In genomic region chr19:18589380-18590272, GRCh38 we compare ENCODE assay signal across 1 cellular context.
TF ChIP-seq lines count a peak whose summit lies in the region.

No MANE protein-coding gene starts in this region.

TF ChIP-seq in GM12878, 131 proteins besides CTCF, POLR2A, EP300 and RAD21 (continues in another document):
- TF ChIP-seq HDGF (IDR thresholded peaks at IDR 0.05) = no peak; the same call in 1 of the 2 replicates
- TF ChIP-seq, protein P1, sequence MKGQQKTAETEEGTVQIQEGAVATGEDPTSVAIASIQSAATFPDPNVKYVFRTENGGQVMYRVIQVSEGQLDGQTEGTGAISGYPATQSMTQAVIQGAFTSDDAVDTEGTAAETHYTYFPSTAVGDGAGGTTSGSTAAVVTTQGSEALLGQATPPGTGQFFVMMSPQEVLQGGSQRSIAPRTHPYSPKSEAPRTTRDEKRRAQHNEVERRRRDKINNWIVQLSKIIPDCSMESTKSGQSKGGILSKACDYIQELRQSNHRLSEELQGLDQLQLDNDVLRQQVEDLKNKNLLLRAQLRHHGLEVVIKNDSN (IDR thresholded peaks at IDR 0.05; ENCODE audit: borderline replicate concordance, extremely low read length, insufficient read depth, low read depth, low read length) = peak; percentile 79
- no peak for TF ChIP-seq EED (IDR thresholded peaks at IDR 0.05; ENCODE audit: low read depth)
- TF ChIP-seq CHD2 (IDR thresholded peaks at IDR 0.05; ENCODE audit: borderline replicate concordance, low read depth, low read length) = no peak
- no peak for TF ChIP-seq HCFC1 (IDR thresholded peaks at IDR 0.05; ENCODE audit: low read length)
- no peak for TF ChIP-seq ZSCAN29 (IDR thresholded peaks at IDR 0.05)
- TF ChIP-seq, protein P2, sequence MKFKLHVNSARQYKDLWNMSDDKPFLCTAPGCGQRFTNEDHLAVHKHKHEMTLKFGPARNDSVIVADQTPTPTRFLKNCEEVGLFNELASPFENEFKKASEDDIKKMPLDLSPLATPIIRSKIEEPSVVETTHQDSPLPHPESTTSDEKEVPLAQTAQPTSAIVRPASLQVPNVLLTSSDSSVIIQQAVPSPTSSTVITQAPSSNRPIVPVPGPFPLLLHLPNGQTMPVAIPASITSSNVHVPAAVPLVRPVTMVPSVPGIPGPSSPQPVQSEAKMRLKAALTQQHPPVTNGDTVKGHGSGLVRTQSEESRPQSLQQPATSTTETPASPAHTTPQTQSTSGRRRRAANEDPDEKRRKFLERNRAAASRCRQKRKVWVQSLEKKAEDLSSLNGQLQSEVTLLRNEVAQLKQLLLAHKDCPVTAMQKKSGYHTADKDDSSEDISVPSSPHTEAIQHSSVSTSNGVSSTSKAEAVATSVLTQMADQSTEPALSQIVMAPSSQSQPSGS (IDR thresholded peaks at IDR 0.05; ENCODE audit: low read length) = no peak
- TF ChIP-seq MYC (IDR thresholded peaks at IDR 0.05; ENCODE audit: insufficient read depth, insufficient read length, insufficient replicate concordance, low read length, severe bottlenecking) = peak; percentile 96
- TF ChIP-seq CREM (IDR thresholded peaks at IDR 0.05; ENCODE audit: low read depth) = no peak
- TF ChIP-seq POLR2AphosphoS2 (IDR thresholded peaks at IDR 0.05; ENCODE audit: low read depth, low read length) = no peak
- TF ChIP-seq, protein P3, sequence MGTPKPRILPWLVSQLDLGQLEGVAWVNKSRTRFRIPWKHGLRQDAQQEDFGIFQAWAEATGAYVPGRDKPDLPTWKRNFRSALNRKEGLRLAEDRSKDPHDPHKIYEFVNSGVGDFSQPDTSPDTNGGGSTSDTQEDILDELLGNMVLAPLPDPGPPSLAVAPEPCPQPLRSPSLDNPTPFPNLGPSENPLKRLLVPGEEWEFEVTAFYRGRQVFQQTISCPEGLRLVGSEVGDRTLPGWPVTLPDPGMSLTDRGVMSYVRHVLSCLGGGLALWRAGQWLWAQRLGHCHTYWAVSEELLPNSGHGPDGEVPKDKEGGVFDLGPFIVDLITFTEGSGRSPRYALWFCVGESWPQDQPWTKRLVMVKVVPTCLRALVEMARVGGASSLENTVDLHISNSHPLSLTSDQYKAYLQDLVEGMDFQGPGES (IDR thresholded peaks at IDR 0.05) = no peak
- TF ChIP-seq, protein P4, sequence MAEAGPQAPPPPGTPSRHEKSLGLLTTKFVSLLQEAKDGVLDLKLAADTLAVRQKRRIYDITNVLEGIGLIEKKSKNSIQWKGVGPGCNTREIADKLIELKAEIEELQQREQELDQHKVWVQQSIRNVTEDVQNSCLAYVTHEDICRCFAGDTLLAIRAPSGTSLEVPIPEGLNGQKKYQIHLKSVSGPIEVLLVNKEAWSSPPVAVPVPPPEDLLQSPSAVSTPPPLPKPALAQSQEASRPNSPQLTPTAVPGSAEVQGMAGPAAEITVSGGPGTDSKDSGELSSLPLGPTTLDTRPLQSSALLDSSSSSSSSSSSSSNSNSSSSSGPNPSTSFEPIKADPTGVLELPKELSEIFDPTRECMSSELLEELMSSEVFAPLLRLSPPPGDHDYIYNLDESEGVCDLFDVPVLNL (IDR thresholded peaks at IDR 0.05; ENCODE audit: low read depth, low read length) = peak; percentile 21; the same call in 1 of the 2 replicates
- TF ChIP-seq SMARCA5 (IDR thresholded peaks at IDR 0.05) = no peak
- no peak for TF ChIP-seq CBFB (IDR thresholded peaks at IDR 0.05; ENCODE audit: low read depth)
- no peak for TF ChIP-seq MEF2A (IDR thresholded peaks at IDR 0.05; ENCODE audit: insufficient read depth, low read depth, low read length)
- peak; percentile 83 for TF ChIP-seq NKRF (conservative IDR thresholded peaks at IDR 0.05)
- TF ChIP-seq TARDBP (IDR thresholded peaks at IDR 0.05; ENCODE audit: borderline replicate concordance) = 0 out of 2 replicates have a peak, but pooled peaks have one; percentile 24
- TF ChIP-seq, protein P5, sequence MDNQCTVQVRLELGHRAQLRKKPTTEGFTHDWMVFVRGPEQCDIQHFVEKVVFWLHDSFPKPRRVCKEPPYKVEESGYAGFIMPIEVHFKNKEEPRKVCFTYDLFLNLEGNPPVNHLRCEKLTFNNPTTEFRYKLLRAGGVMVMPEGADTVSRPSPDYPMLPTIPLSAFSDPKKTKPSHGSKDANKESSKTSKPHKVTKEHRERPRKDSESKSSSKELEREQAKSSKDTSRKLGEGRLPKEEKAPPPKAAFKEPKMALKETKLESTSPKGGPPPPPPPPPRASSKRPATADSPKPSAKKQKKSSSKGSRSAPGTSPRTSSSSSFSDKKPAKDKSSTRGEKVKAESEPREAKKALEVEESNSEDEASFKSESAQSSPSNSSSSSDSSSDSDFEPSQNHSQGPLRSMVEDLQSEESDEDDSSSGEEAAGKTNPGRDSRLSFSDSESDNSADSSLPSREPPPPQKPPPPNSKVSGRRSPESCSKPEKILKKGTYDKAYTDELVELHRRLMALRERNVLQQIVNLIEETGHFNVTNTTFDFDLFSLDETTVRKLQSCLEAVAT (IDR thresholded peaks at IDR 0.05) = peak; percentile 82
- TF ChIP-seq NBN (IDR thresholded peaks at IDR 0.05) = no peak
- no peak for TF ChIP-seq DPF2 (IDR thresholded peaks at IDR 0.05)
- TF ChIP-seq NRF1 (conservative IDR thresholded peaks at IDR 0.05; ENCODE audit: low read depth, low read length) = no peak
- TF ChIP-seq JUNB (IDR thresholded peaks at IDR 0.05) = no peak
- TF ChIP-seq NFYA (IDR thresholded peaks at IDR 0.05; ENCODE audit: borderline replicate concordance, low read depth, low read length) = no peak
- no peak for TF ChIP-seq ZNF207 (IDR thresholded peaks at IDR 0.05; ENCODE audit: borderline replicate concordance)
- no peak; the same call in 1 of the 2 replicates for TF ChIP-seq GATAD2B (conservative IDR thresholded peaks at IDR 0.05; ENCODE audit: low read depth)
- no peak for TF ChIP-seq GABPA (IDR thresholded peaks at IDR 0.05; ENCODE audit: low read depth)
- TF ChIP-seq MXI1 (IDR thresholded peaks at IDR 0.05; ENCODE audit: low read depth, low read length) = peak; percentile 96
- TF ChIP-seq BHLHE40 (IDR thresholded peaks at IDR 0.05; ENCODE audit: borderline replicate concordance in 1 of 2, low read depth in 2 of 2, low read length in 1 of 2) = peak; percentile 58 to 92; a peak in 3 of 4 replicates
- no peak for TF ChIP-seq ZNF217 (IDR thresholded peaks at IDR 0.05)
- no peak for TF ChIP-seq RCOR1 (conservative IDR thresholded peaks at IDR 0.05; ENCODE audit: low read depth, low read length)
- peak; percentile 12; the same call in 1 of the 2 replicates for TF ChIP-seq BACH1 (IDR thresholded peaks at IDR 0.05; ENCODE audit: borderline replicate concordance)
- TF ChIP-seq, protein P6, sequence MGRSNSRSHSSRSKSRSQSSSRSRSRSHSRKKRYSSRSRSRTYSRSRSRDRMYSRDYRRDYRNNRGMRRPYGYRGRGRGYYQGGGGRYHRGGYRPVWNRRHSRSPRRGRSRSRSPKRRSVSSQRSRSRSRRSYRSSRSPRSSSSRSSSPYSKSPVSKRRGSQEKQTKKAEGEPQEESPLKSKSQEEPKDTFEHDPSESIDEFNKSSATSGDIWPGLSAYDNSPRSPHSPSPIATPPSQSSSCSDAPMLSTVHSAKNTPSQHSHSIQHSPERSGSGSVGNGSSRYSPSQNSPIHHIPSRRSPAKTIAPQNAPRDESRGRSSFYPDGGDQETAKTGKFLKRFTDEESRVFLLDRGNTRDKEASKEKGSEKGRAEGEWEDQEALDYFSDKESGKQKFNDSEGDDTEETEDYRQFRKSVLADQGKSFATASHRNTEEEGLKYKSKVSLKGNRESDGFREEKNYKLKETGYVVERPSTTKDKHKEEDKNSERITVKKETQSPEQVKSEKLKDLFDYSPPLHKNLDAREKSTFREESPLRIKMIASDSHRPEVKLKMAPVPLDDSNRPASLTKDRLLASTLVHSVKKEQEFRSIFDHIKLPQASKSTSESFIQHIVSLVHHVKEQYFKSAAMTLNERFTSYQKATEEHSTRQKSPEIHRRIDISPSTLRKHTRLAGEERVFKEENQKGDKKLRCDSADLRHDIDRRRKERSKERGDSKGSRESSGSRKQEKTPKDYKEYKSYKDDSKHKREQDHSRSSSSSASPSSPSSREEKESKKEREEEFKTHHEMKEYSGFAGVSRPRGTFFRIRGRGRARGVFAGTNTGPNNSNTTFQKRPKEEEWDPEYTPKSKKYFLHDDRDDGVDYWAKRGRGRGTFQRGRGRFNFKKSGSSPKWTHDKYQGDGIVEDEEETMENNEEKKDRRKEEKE (IDR thresholded peaks at IDR 0.05) = no peak
- TF ChIP-seq, protein P7, sequence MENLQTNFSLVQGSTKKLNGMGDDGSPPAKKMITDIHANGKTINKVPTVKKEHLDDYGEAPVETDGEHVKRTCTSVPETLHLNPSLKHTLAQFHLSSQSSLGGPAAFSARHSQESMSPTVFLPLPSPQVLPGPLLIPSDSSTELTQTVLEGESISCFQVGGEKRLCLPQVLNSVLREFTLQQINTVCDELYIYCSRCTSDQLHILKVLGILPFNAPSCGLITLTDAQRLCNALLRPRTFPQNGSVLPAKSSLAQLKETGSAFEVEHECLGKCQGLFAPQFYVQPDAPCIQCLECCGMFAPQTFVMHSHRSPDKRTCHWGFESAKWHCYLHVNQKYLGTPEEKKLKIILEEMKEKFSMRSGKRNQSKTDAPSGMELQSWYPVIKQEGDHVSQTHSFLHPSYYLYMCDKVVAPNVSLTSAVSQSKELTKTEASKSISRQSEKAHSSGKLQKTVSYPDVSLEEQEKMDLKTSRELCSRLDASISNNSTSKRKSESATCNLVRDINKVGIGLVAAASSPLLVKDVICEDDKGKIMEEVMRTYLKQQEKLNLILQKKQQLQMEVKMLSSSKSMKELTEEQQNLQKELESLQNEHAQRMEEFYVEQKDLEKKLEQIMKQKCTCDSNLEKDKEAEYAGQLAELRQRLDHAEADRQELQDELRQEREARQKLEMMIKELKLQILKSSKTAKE (IDR thresholded peaks at IDR 0.05; ENCODE audit: low read depth, poor library complexity, severe bottlenecking) = no peak
- no peak for TF ChIP-seq CHD4 (IDR thresholded peaks at IDR 0.05)
- TF ChIP-seq SIN3A (IDR thresholded peaks at IDR 0.05; ENCODE audit: low read depth, low read length) = 0 out of 2 replicates have a peak, but pooled peaks have one; percentile 3
- TF ChIP-seq MAX (IDR thresholded peaks at IDR 0.05; ENCODE audit: low read depth, low read length) = peak; percentile 97
- TF ChIP-seq CHD1 (IDR thresholded peaks at IDR 0.05; ENCODE audit: low read depth, low read length) = no peak
- no peak; the same call in 1 of the 2 replicates for TF ChIP-seq HDAC2 (IDR thresholded peaks at IDR 0.05)
- 0 out of 2 replicates have a peak, but pooled peaks have one; percentile 23 for TF ChIP-seq YY1 (IDR thresholded peaks at IDR 0.05; ENCODE audit: low read depth, low read length)
- no peak for TF ChIP-seq TBL1XR1 (IDR thresholded peaks at IDR 0.05; ENCODE audit: low read depth, low read length)
- TF ChIP-seq, protein P8, sequence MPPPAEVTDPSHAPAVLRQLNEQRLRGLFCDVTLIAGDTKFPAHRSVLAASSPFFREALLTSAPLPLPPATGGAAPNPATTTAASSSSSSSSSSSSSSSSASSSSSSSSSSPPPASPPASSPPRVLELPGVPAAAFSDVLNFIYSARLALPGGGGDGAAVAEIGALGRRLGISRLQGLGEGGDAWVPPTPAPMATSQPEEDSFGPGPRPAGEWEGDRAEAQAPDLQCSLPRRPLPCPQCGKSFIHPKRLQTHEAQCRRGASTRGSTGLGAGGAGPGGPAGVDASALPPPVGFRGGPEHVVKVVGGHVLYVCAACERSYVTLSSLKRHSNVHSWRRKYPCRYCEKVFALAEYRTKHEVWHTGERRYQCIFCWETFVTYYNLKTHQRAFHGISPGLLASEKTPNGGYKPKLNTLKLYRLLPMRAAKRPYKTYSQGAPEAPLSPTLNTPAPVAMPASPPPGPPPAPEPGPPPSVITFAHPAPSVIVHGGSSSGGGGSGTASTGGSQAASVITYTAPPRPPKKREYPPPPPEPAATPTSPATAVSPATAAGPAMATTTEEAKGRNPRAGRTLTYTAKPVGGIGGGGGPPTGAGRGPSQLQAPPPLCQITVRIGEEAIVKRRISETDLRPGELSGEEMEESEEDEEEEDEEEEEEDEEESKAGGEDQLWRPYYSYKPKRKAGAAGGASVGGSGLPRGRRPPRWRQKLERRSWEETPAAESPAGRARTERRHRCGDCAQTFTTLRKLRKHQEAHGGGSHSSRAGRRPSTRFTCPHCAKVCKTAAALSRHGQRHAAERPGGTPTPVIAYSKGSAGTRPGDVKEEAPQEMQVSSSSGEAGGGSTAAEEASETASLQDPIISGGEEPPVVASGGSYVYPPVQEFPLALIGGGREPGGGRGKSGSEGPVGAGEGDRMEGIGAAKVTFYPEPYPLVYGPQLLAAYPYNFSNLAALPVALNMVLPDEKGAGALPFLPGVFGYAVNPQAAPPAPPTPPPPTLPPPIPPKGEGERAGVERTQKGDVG (CRISPR knock-in tag; IDR thresholded peaks at IDR 0.05) = no peak
- TF ChIP-seq USF2 (IDR thresholded peaks at IDR 0.05; ENCODE audit: borderline replicate concordance, low read depth, low read length) = no peak
- TF ChIP-seq IKZF2 (IDR thresholded peaks at IDR 0.05) = peak; percentile 55 to 57; a peak in 3 of 4 replicates
- peak; percentile 17; the same call in 1 of the 2 replicates for TF ChIP-seq LARP7 (IDR thresholded peaks at IDR 0.05)
- TF ChIP-seq ETV6 (conservative IDR thresholded peaks at IDR 0.05 in 1 of 2, IDR thresholded peaks at IDR 0.05 in 1 of 2; ENCODE audit: borderline replicate concordance in 1 of 2, low read depth in 1 of 2) = no peak
- no peak for TF ChIP-seq MTA2 (IDR thresholded peaks at IDR 0.05; ENCODE audit: low read depth)
- TF ChIP-seq SRF (IDR thresholded peaks at IDR 0.05; ENCODE audit: low read depth in 2 of 2, low read length in 2 of 2) = no peak
